In genomic region chr14:70888151-70888499, GRCh38 we compare ENCODE assay signal across 11 cellular contexts. TPM values are rescaled to one million over a fixed set of nuclear protein-coding genes. Genes with fewer than 3 reads are reported as not detected.
DNase-seq lines count a peak whose midpoint lies in the region; TF ChIP-seq lines count a peak whose summit lies in the region.
"Had no signal": no experiment of that assay in that cellular context is flagged by ENCODE, and none has a peak within 500 bp of the region (broad histone marks: within the 10 kb centered on the region; RNA-seq: fewer than 3 reads in every experiment).

No MANE protein-coding gene starts in this region.

- H3K27me3 ChIP-seq in A673 (replicated peaks; ENCODE audit: insufficient read depth, low read depth, low read length, poor library complexity), result no peaks in the 10 kb centered on the region
- no peaks in the 10 kb centered on the region for H3K27me3 ChIP-seq in mesenchymal stem cell (ENCODE audit: control insufficient read depth in 1 of 2, insufficient read depth in 1 of 2, low read length in 2 of 2)
- H3K27me3 ChIP-seq: heart left ventricle had no signal

- H3K9ac ChIP-seq in mesenchymal stem cell (ENCODE audit: low read length), result peak overlapping the region; percentile 72

- no TSS peak for BruUV-seq in A673 (replicated peaks; lab: Mats Ljungman, UMichigan)

- no peak overlapping the region for H4K91ac ChIP-seq in mesenchymal stem cell (ENCODE audit: low read length)

- peaks cover 73% of the 10 kb centered on the region for H3K4me1 ChIP-seq in A673 (ENCODE audit: insufficient read depth, low read length, poor library complexity, severe bottlenecking)
- H3K4me1 ChIP-seq in mesenchymal stem cell (ENCODE audit: control insufficient read depth, insufficient read depth, low read depth, low read length), result peaks cover 6% of the 10 kb centered on the region

- H3K27ac ChIP-seq in A673 (ENCODE audit: low read depth, low read length, poor library complexity, severe bottlenecking) (peak overlapping the region; percentile 69), mesenchymal stem cell (ENCODE audit: low read length, poor library complexity, severe bottlenecking) (no peak overlapping the region), RWPE1 (no peak overlapping the region)

- H2AFZ ChIP-seq in mesenchymal stem cell (ENCODE audit: low read depth, low read length), result no peak overlapping the region

- DNase-seq in A673 (ENCODE audit: low spot score) (no peak), mesenchymal stem cell (no peak), RWPE1 (ENCODE audit: low spot score) (no peak), posterior vena cava (ENCODE audit: low spot score) (no peak), CD1c-positive myeloid dendritic cell (ENCODE audit: extremely low spot score) (no peak)
- DNase-seq in activated CD4-positive, alpha-beta memory T cell treated with anti-CD3 and anti-CD28 coated beads for 36 hours, result no peak
- DNase-seq in effector CD4-positive, alpha-beta T cell, result no peak
- DNase-seq: heart left ventricle, NCI-H1048, T1000 had no signal

- peaks cover 83% of the 10 kb centered on the region for H3K4me1 Mint-ChIP-seq in activated CD4-positive, alpha-beta memory T cell treated with anti-CD3 and anti-CD28 coated beads for 36 hours (ENCODE audit: low read depth)

- H3K36me3 ChIP-seq in A673 (ENCODE audit: insufficient read depth, low read length, poor library complexity, severe bottlenecking), result no peaks in the 10 kb centered on the region
- H3K36me3 ChIP-seq in mesenchymal stem cell (ENCODE audit: control insufficient read depth in 1 of 2, insufficient read depth in 2 of 2, low read depth in 1 of 2, low read length in 2 of 2), result no peaks in the 10 kb centered on the region
- H3K36me3 ChIP-seq: heart left ventricle had no signal

- H3K9me3 ChIP-seq in A673 (ENCODE audit: low read depth, low read length, poor library complexity, severe bottlenecking) (no peaks in the 10 kb centered on the region), mesenchymal stem cell (ENCODE audit: control insufficient read depth, low read length) (no peaks in the 10 kb centered on the region)
- H3K9me3 ChIP-seq: heart left ventricle had no signal

- no peak overlapping the region for H3K4me3 Mint-ChIP-seq in activated CD4-positive, alpha-beta memory T cell treated with anti-CD3 and anti-CD28 coated beads for 36 hours

- H3K27me3 Mint-ChIP-seq in activated CD4-positive, alpha-beta memory T cell treated with anti-CD3 and anti-CD28 coated beads for 36 hours, result peaks cover 3% of the 10 kb centered on the region

- TF ChIP-seq CTCF in A673 (conservative IDR thresholded peaks at IDR 0.05; ENCODE audit: low read depth, low read length), result peak; percentile 44; the same call in 1 of the 2 replicates
- TF ChIP-seq CTCF in RWPE1 (conservative IDR thresholded peaks at IDR 0.05; ENCODE audit: low read depth), result no peak

- 90% methylated on average over 3 of the region's 3 CpGs for WGBS in mesenchymal stem cell

- H2BK15ac ChIP-seq in mesenchymal stem cell (ENCODE audit: low read depth, poor library complexity, severe bottlenecking), result no peak overlapping the region

- H3K4me3 ChIP-seq in A673 (ENCODE audit: low read depth, low read length, poor library complexity, severe bottlenecking) (no peak overlapping the region), GM08714 (ENCODE audit: low read length) (peak overlapping the region; percentile 57; the same call in 1 of the 2 replicates), mesenchymal stem cell (ENCODE audit: insufficient read depth in 1 of 2, low read depth in 1 of 2, low read length in 2 of 2) (no peak overlapping the region)
- H3K4me3 ChIP-seq: heart left ventricle had no signal

- H3K4me2 ChIP-seq in mesenchymal stem cell (ENCODE audit: low read length, poor library complexity, severe bottlenecking), result no peak overlapping the region

- no peak overlapping the region for H4K8ac ChIP-seq in mesenchymal stem cell (ENCODE audit: low read length)

- peak overlapping the region; percentile 85 for H3K27ac Mint-ChIP-seq in activated CD4-positive, alpha-beta memory T cell treated with anti-CD3 and anti-CD28 coated beads for 36 hours

- intact Hi-C loops in A673 (cut with micrococcal nuclease; ENCODE audit: unreplicated experiment) (no loop called here), posterior vena cava (cut with DNase I) (loop anchor here in 1 of 2 donors (10.0 kb wide), 1 partner anchor 1537 kb away; no protein-coding TSS in a partner anchor)
- intact Hi-C loops in activated CD4-positive, alpha-beta memory T cell treated with anti-CD3 and anti-CD28 coated beads for 36 hours (cut with micrococcal nuclease), result loop anchor here (10.0 kb wide), 4 partner anchors 233 to 1273 kb away; partner anchors contain the start of genes SIPA1L1 and SUSD6

- H2BK5ac ChIP-seq in mesenchymal stem cell (ENCODE audit: low read depth, low read length, poor library complexity, severe bottlenecking), result no peak overlapping the region

- POLR2A ChIA-PET in A673 (lab: Charles Lee; ENCODE audit: low non-redundant PET), result interaction anchor here (0.5 kb wide), 1 partner anchor 19 kb away, joined by 5 read pairs; the partner anchor contains the start of gene PCNX1
- POLR2A ChIA-PET in activated CD4-positive, alpha-beta memory T cell treated with anti-CD3 and anti-CD28 coated beads for 36 hours (lab: Charles Lee), result interaction anchor here (2.0 to 5.1 kb wide), 3 partner anchors 14 to 21 kb away, joined by 6 to 35 read pairs (median 31); partner anchors contain the start of gene PCNX1
- POLR2A ChIA-PET in RWPE1 (lab: Yijun Ruan, JAX; ENCODE audit: low non-redundant PET), result interaction anchor here (0.6 kb wide), 1 partner anchor 10 kb away, joined by 4 read pairs; no protein-coding TSS in a partner anchor

- no peaks in the 10 kb centered on the region for H3K9me3 Mint-ChIP-seq in activated CD4-positive, alpha-beta memory T cell treated with anti-CD3 and anti-CD28 coated beads for 36 hours

- no peak overlapping the region for H2AK5ac ChIP-seq in mesenchymal stem cell (ENCODE audit: low read length, severe bottlenecking)

- CTCF ChIA-PET in A673 (lab: Charles Lee) (interaction anchor here (0.8 to 1.1 kb wide), 2 partner anchors 19 to 23 kb away, joined by 3 to 6 read pairs; partner anchors contain the start of gene PCNX1), RWPE1 (lab: Yijun Ruan, JAX) (interaction anchor here (0.6 to 1.9 kb wide), 2 partner anchors 9 to 403 kb away, joined by 5 read pairs; no protein-coding TSS in a partner anchor)
- CTCF ChIA-PET in activated CD4-positive, alpha-beta memory T cell treated with anti-CD3 and anti-CD28 coated beads for 36 hours (lab: Charles Lee), result interaction anchor here (0.9 to 17.9 kb wide), 7 partner anchors 9 to 70 kb away, joined by 3 to 199 read pairs (median 6); partner anchors contain the start of gene PCNX1

- peak overlapping the region in 1 of 2 experiments; percentile 65 for H3K18ac ChIP-seq in mesenchymal stem cell (ENCODE audit: low read depth in 1 of 2, low read length in 2 of 2)

- H3K23ac ChIP-seq in mesenchymal stem cell (ENCODE audit: low read length in 2 of 2), result no peak overlapping the region

- no peaks in the 10 kb centered on the region for H3K79me1 ChIP-seq in mesenchymal stem cell (replicated peaks; ENCODE audit: low read length, poor library complexity, severe bottlenecking)

- H3K4ac ChIP-seq in mesenchymal stem cell (ENCODE audit: low read depth in 1 of 2, low read length in 2 of 2), result peak overlapping the region in 1 of 2 experiments; percentile 43

- peak overlapping the region in 1 of 2 experiments; percentile 71 for H3K14ac ChIP-seq in mesenchymal stem cell (ENCODE audit: low read length in 2 of 2)

- peak overlapping the region; percentile 84 for H2BK120ac ChIP-seq in mesenchymal stem cell (ENCODE audit: low read depth, low read length)

- no peaks in the 10 kb centered on the region for H3K36me3 Mint-ChIP-seq in activated CD4-positive, alpha-beta memory T cell treated with anti-CD3 and anti-CD28 coated beads for 36 hours

- peak overlapping the region; percentile 49 to 88 for H2BK12ac ChIP-seq in mesenchymal stem cell (ENCODE audit: low read length in 2 of 2)

RNA-seq across cellular contexts. Expression of gene PCNX1, which starts 19.1 kb away (rescaled TPM):
- 46.8 and 60.7 TPM in 2 replicates for total RNA-seq in A673 (2021)
- 10 to 100 TPM; 39.2 to 44.4 TPM for total RNA-seq in activated CD4-positive, alpha-beta memory T cell treated with anti-CD3 and anti-CD28 coated beads for 36 hours
- polyA plus RNA-seq in mesenchymal stem cell (2013, experiment 1 of 2), result 23.8 TPM
- 22.4 TPM for polyA plus RNA-seq in mesenchymal stem cell (2013, experiment 2 of 2)
- total RNA-seq in posterior vena cava, result 10 to 100 TPM; 58.4 to 58.6 TPM
